In genomic region chr5:127909078-127909477, GRCh38 we compare ENCODE assay signal across 8 cellular contexts.
DNase-seq lines count a peak whose midpoint lies in the region; ATAC-seq and TF ChIP-seq lines count a peak whose summit lies in the region.

No MANE protein-coding gene starts in this region.

- H3K4me3 Mint-ChIP-seq in stimulated activated naive B cell treated with anti-CD40 and anti-IgM and Interleukin-4, amounts not matched to agents 10 μg/mL and 1 μg/mL and 100 μg/mL, for 72 hours = no peak overlapping the region

- H3K4me1 Mint-ChIP-seq in stimulated activated naive B cell treated with anti-CD40 and anti-IgM and Interleukin-4, amounts not matched to agents 10 μg/mL and 1 μg/mL and 100 μg/mL, for 72 hours = no peaks in the 10 kb centered on the region

- peak; percentile 89 for ATAC-seq in GM21360 (IDR thresholded peaks at IDR 0.05; ENCODE audit: unreplicated experiment)
- ATAC-seq in HG03460 (IDR thresholded peaks at IDR 0.05; ENCODE audit: unreplicated experiment) = peak; percentile 64
- ATAC-seq in RWPE2 (ENCODE audit: low read depth) = peak; percentile 97
- ATAC-seq in stimulated activated naive B cell treated with anti-CD40 and anti-IgM and Interleukin-4, amounts not matched to agents 10 μg/mL and 1 μg/mL and 100 μg/mL, for 72 hours (replicated peaks) = peak; percentile 82 to 83
- no peak for ATAC-seq in HG02970 (IDR thresholded peaks at IDR 0.05; ENCODE audit: low FRiP score, unreplicated experiment)

- DNase-seq in NCI-H2196 (lab: John Stamatoyannopoulos, UW; ENCODE audit: unreplicated experiment) (peak; percentile 16), NCI-H2196 treated with DMSO at 0.1 percent for 48 hours (lab: John Stamatoyannopoulos, UW; ENCODE audit: unreplicated experiment) (no peak), RWPE2 (ENCODE audit: low spot score) (no peak), fibroblast of villous mesenchyme (ENCODE audit: low read depth) (peak; percentile 56)
- no peak for DNase-seq in stimulated activated naive B cell treated with anti-CD40 and anti-IgM and Interleukin-4, amounts not matched to agents 10 μg/mL and 1 μg/mL and 100 μg/mL, for 72 hours

- H3K4me3 ChIP-seq in RWPE2 (ENCODE audit: severe bottlenecking) = no peak overlapping the region
- H3K4me3 ChIP-seq in fibroblast of villous mesenchyme (ENCODE audit: low read depth, low read length) = no peak overlapping the region

- no peaks in the 10 kb centered on the region for H3K27me3 ChIP-seq in RWPE2 (ENCODE audit: insufficient read depth, poor library complexity, severe bottlenecking)

- H3K27ac ChIP-seq in RWPE2 (ENCODE audit: poor library complexity, severe bottlenecking) = no peak overlapping the region

- TF ChIP-seq CTCF in RWPE2 (IDR thresholded peaks at IDR 0.05; ENCODE audit: poor library complexity, severe bottlenecking) = peak; percentile 88
- peak; percentile 73 for TF ChIP-seq CTCF in fibroblast of villous mesenchyme (IDR thresholded peaks at IDR 0.05; ENCODE audit: insufficient read depth, low read depth, low read length)

- no peaks in the 10 kb centered on the region for H3K4me1 ChIP-seq in RWPE2 (ENCODE audit: insufficient read depth, poor library complexity, severe bottlenecking)

- H3K36me3 Mint-ChIP-seq in stimulated activated naive B cell treated with anti-CD40 and anti-IgM and Interleukin-4, amounts not matched to agents 10 μg/mL and 1 μg/mL and 100 μg/mL, for 72 hours = no peaks in the 10 kb centered on the region

- no peaks in the 10 kb centered on the region for H3K9me3 Mint-ChIP-seq in stimulated activated naive B cell treated with anti-CD40 and anti-IgM and Interleukin-4, amounts not matched to agents 10 μg/mL and 1 μg/mL and 100 μg/mL, for 72 hours

- H3K27me3 Mint-ChIP-seq in stimulated activated naive B cell treated with anti-CD40 and anti-IgM and Interleukin-4, amounts not matched to agents 10 μg/mL and 1 μg/mL and 100 μg/mL, for 72 hours = no peaks in the 10 kb centered on the region

- no peaks in the 10 kb centered on the region for H3K9me3 ChIP-seq in RWPE2 (ENCODE audit: severe bottlenecking)

- H3K27ac Mint-ChIP-seq in stimulated activated naive B cell treated with anti-CD40 and anti-IgM and Interleukin-4, amounts not matched to agents 10 μg/mL and 1 μg/mL and 100 μg/mL, for 72 hours = no peak overlapping the region

- H3K36me3 ChIP-seq in RWPE2 (ENCODE audit: low read depth) = no peaks in the 10 kb centered on the region

Comparison
In these comparisons a context has a peak if more than half of its experiments do, and no peak if none do; other contexts are left out.
1. DNase-seq: peak in NCI-H2196 (single experiment) and fibroblast of villous mesenchyme (single experiment); none in NCI-H2196 treated with DMSO at 0.1 percent for 48 hours (single experiment), RWPE2 (single experiment) and stimulated activated naive B cell treated with anti-CD40 and anti-IgM and Interleukin-4, amounts not matched to agents 10 μg/mL and 1 μg/mL and 100 μg/mL, for 72 hours (single experiment).